ENCODE assay signal across 22 cellular contexts in genomic region chr6:13351271-13351670, GRCh38. TPM values are rescaled to one million over a fixed set of nuclear protein-coding genes. Genes with fewer than 3 reads are reported as not detected.
DNase-seq lines count a peak whose midpoint lies in the region; ATAC-seq and TF ChIP-seq lines count a peak whose summit lies in the region.
"Had no signal": no experiment of that assay in that cellular context is flagged by ENCODE, and none has a peak within 500 bp of the region (broad histone marks: within the 10 kb centered on the region; RNA-seq: fewer than 3 reads in every experiment).

No MANE protein-coding gene starts in this region.

- H3K9me3 Mint-ChIP-seq in endodermal cell = peaks cover 5% of the 10 kb centered on the region
- H3K9me3 Mint-ChIP-seq in CD4-positive, alpha-beta memory T cell = no peaks in the 10 kb centered on the region
- H3K9me3 Mint-ChIP-seq: immature natural killer cell; stimulated activated naive CD8-positive, alpha-beta T cell treated with anti-CD3 and anti-CD28 coated beads, Interleukin-15, Interleukin-2, amounts not matched to agents 100 ng/mL and 50 ng/mL, for 24 hours had no signal

- no peaks in the 10 kb centered on the region for H3K27me3 Mint-ChIP-seq in endodermal cell (ENCODE audit: insufficient read depth)
- H3K27me3 Mint-ChIP-seq in CD4-positive, alpha-beta memory T cell = no peaks in the 10 kb centered on the region
- H3K27me3 Mint-ChIP-seq: stimulated activated naive CD8-positive, alpha-beta T cell treated with anti-CD3 and anti-CD28 coated beads, Interleukin-15, Interleukin-2, amounts not matched to agents 100 ng/mL and 50 ng/mL, for 24 hours had no signal

- H3K36me3 ChIP-seq in endodermal cell (ENCODE audit: control insufficient read depth, insufficient read depth, low read length) (no peaks in the 10 kb centered on the region), mesodermal cell (ENCODE audit: control insufficient read depth, insufficient read depth, low read length) (no peaks in the 10 kb centered on the region), smooth muscle cell (ENCODE audit: low read depth) (no peaks in the 10 kb centered on the region)
- H3K36me3 ChIP-seq in CD4-positive, alpha-beta memory T cell (ENCODE audit: insufficient read depth, low read length) = no peaks in the 10 kb centered on the region
- H3K36me3 ChIP-seq: ascending aorta, transverse colon had no signal

- no peaks in the 10 kb centered on the region for H4K20me1 ChIP-seq in smooth muscle cell (ENCODE audit: low read depth)

- no peaks in the 10 kb centered on the region for H3K4me1 ChIP-seq in endodermal cell (ENCODE audit: control insufficient read depth, insufficient read depth, low read length)
- H3K4me1 ChIP-seq in mesodermal cell (ENCODE audit: control insufficient read depth, insufficient read depth, low read length, poor library complexity, severe bottlenecking) = peaks cover 47% of the 10 kb centered on the region
- H3K4me1 ChIP-seq in smooth muscle cell (ENCODE audit: low read depth) = peaks cover 42% of the 10 kb centered on the region
- H3K4me1 ChIP-seq in CD4-positive, alpha-beta memory T cell (ENCODE audit: insufficient read depth, low read length) = peaks cover 22% of the 10 kb centered on the region
- H3K4me1 ChIP-seq: ascending aorta had no signal

- H3K4me1 Mint-ChIP-seq in endodermal cell = peaks cover 3% of the 10 kb centered on the region
- H3K4me1 Mint-ChIP-seq in CD4-positive, alpha-beta memory T cell = peaks cover 25 to 29% (median 28%) of the 10 kb centered on the region in 4 donors

- H3K4me3 ChIP-seq in endodermal cell (ENCODE audit: low read length) (no peak overlapping the region), mesodermal cell (ENCODE audit: extremely low read depth, insufficient read depth, low read length, poor library complexity, severe bottlenecking) (no peak overlapping the region), smooth muscle cell (no peak overlapping the region)
- H3K4me3 ChIP-seq in CD4-positive, alpha-beta memory T cell (ENCODE audit: low read length in 2 of 2) = no peak overlapping the region
- H3K4me3 ChIP-seq: ascending aorta, transverse colon had no signal

- no peaks in the 10 kb centered on the region for H3K27me3 ChIP-seq in endodermal cell (ENCODE audit: control insufficient read depth, insufficient read depth, low read length, poor library complexity, severe bottlenecking)
- H3K27me3 ChIP-seq in smooth muscle cell (ENCODE audit: low read depth) = no peaks in the 10 kb centered on the region
- no peaks in the 10 kb centered on the region for H3K27me3 ChIP-seq in CD4-positive, alpha-beta memory T cell (ENCODE audit: insufficient read depth, low read length)
- H3K27me3 ChIP-seq: ascending aorta, transverse colon had no signal

- intact Hi-C loops in CD4-positive, alpha-beta memory T cell (cut with micrococcal nuclease) = loop anchor here (10.0 kb wide), 1 partner anchor 74 kb away; no protein-coding TSS in a partner anchor

- no peak overlapping the region for H3K9ac ChIP-seq in endodermal cell (ENCODE audit: extremely low read depth, low read length, poor library complexity, severe bottlenecking)
- peak overlapping the region; percentile 45 for H3K9ac ChIP-seq in smooth muscle cell (ENCODE audit: low read depth)
- H3K9ac ChIP-seq: SK-N-SH had no signal

- TF ChIP-seq CTCF in endodermal cell (conservative IDR thresholded peaks at IDR 0.05) = no peak
- TF ChIP-seq CTCF in smooth muscle cell (IDR thresholded peaks at IDR 0.05; ENCODE audit: borderline replicate concordance, insufficient read depth, poor library complexity, severe bottlenecking) = no peak

- H3K4me3 Mint-ChIP-seq in endodermal cell = no peak overlapping the region
- H3K4me3 Mint-ChIP-seq in CD4-positive, alpha-beta memory T cell = no peak overlapping the region
- H3K4me3 Mint-ChIP-seq: immature natural killer cell; stimulated activated naive CD8-positive, alpha-beta T cell treated with anti-CD3 and anti-CD28 coated beads, Interleukin-15, Interleukin-2, amounts not matched to agents 100 ng/mL and 50 ng/mL, for 24 hours had no signal

- in situ Hi-C loops in ACHN (cut with HindIII; ENCODE audit: low pct_ligation_motif_present, low pct_unique_long_range_greater_than_20kb, low sequenced_read_pairs) = no loop called here

- H3K27ac ChIP-seq in endodermal cell (ENCODE audit: low read depth, low read length) = peak overlapping the region; percentile 85
- peak overlapping the region; percentile 89 for H3K27ac ChIP-seq in mesodermal cell (ENCODE audit: low read depth, low read length, severe bottlenecking)
- peak overlapping the region; percentile 89 for H3K27ac ChIP-seq in smooth muscle cell (ENCODE audit: low read depth)
- no peak overlapping the region for H3K27ac ChIP-seq in CD4-positive, alpha-beta memory T cell (ENCODE audit: low read depth, low read length)
- H3K27ac ChIP-seq: ascending aorta, transverse colon had no signal

- peak overlapping the region; percentile 80 for H3K4me2 ChIP-seq in smooth muscle cell
- H3K4me2 ChIP-seq: SK-N-SH had no signal

- no peak overlapping the region for H3K27ac Mint-ChIP-seq in endodermal cell
- no peak overlapping the region for H3K27ac Mint-ChIP-seq in CD4-positive, alpha-beta memory T cell
- H3K27ac Mint-ChIP-seq: immature natural killer cell; progenitor cell of endocrine pancreas; stimulated activated naive CD8-positive, alpha-beta T cell treated with anti-CD3 and anti-CD28 coated beads, Interleukin-15, Interleukin-2, amounts not matched to agents 100 ng/mL and 50 ng/mL, for 24 hours had no signal

- POLR2A ChIA-PET in CD4-positive, alpha-beta memory T cell (lab: Charles Lee; ENCODE audit: partially characterized antibody) = no interaction called here

- DNase-seq in amygdala (lab: John Stamatoyannopoulos, UW) (peak in 30 of 56 donors; percentile 12 to 73 (median 32)), endodermal cell (peak; percentile 59), smooth muscle cell (lab: John Stamatoyannopoulos, UW; ENCODE audit: unreplicated experiment) (no peak), ACHN (no peak)
- DNase-seq in CD4-positive, alpha-beta memory T cell = no peak
- DNase-seq: activated CD4-positive, alpha-beta T cell treated with anti-CD3 and anti-CD28 coated beads, Interleukin-2, amount 50 U/mL, for 48 hours; activated naive CD4-positive, alpha-beta T cell; activated T-cell treated with anti-CD3 and anti-CD28 coated beads for 4 hours; DMS79; glutamatergic neuron; immature natural killer cell; NCI-H1417; NCI-H2107; NCI-H510A treated with DMSO at 0.1 percent for 48 hours; RPMI8226; SK-N-SH; transverse colon had no signal

- no peak for ATAC-seq in HG03135 (IDR thresholded peaks at IDR 0.05; ENCODE audit: unreplicated experiment)

- H3K79me2 ChIP-seq in smooth muscle cell (ENCODE audit: low read depth) = no peaks in the 10 kb centered on the region

- CTCF ChIA-PET in CD4-positive, alpha-beta memory T cell (lab: Charles Lee; ENCODE audit: partially characterized antibody) = no interaction called here

- H3K36me3 Mint-ChIP-seq in endodermal cell (ENCODE audit: low read depth) = no peaks in the 10 kb centered on the region
- H3K36me3 Mint-ChIP-seq in CD4-positive, alpha-beta memory T cell = no peaks in the 10 kb centered on the region

- H3K9me3 ChIP-seq in endodermal cell (ENCODE audit: control insufficient read depth, low read length) (no peaks in the 10 kb centered on the region), mesodermal cell (ENCODE audit: control insufficient read depth, low read length) (no peaks in the 10 kb centered on the region), smooth muscle cell (replicated peaks; ENCODE audit: low read depth) (no peaks in the 10 kb centered on the region)
- no peaks in the 10 kb centered on the region for H3K9me3 ChIP-seq in CD4-positive, alpha-beta memory T cell (ENCODE audit: control insufficient read depth in 1 of 2, low read length in 2 of 2)
- H3K9me3 ChIP-seq: ascending aorta, SK-N-SH, transverse colon had no signal

- peaks cover 32% of the 10 kb centered on the region for H3F3A ChIP-seq in smooth muscle cell (ENCODE audit: low read depth)

- WGBS in endodermal cell (ENCODE audit: insufficient coverage in 1 of 2, insufficient read length in 1 of 2), 2 experiments = 42 to 59% methylated on average over 12 of the region's 12 CpGs
- WGBS in mesodermal cell (ENCODE audit: insufficient coverage in 2 of 2), 2 experiments = 23 to 33% methylated on average over 11 to 12 of the region's 12 CpGs
- 5% methylated on average over 12 of the region's 12 CpGs for WGBS in smooth muscle cell (ENCODE audit: low lambda C conversion rate)

- H2AFZ ChIP-seq in smooth muscle cell (ENCODE audit: low read depth) = peak overlapping the region; percentile 93

RNA-seq across cellular contexts. Expression of gene TBC1D7, which starts 22.9 kb away (rescaled TPM):
- total RNA-seq in endodermal cell (10 to 100 TPM; 37.7 to 59.0 TPM), smooth muscle cell (19.6 and 21.1 TPM in 2 replicates)
- polyA plus RNA-seq in endodermal cell (2013, experiment 1 of 2) = 46.2 TPM
- polyA plus RNA-seq in endodermal cell (2013, experiment 2 of 2) = 46.3 TPM
- polyA plus RNA-seq in mesodermal cell (2013, experiment 1 of 2) = 55.5 TPM
- 49.7 TPM for polyA plus RNA-seq in mesodermal cell (2013, experiment 2 of 2)
- 29.5 and 39.6 TPM in 2 replicates for polyA plus RNA-seq in smooth muscle cell
- 10 to 100 TPM; 12.6 to 13.2 TPM for total RNA-seq in CD4-positive, alpha-beta memory T cell
- polyA plus RNA-seq in CD4-positive, alpha-beta memory T cell = 10 to 100 TPM; 16.2 to 24.5 TPM

Comparison
In these comparisons a context has a peak if more than half of its experiments do, and no peak if none do; other contexts are left out.
1. DNase-seq: peak in amygdala (30 of 56) and endodermal cell (single experiment); none in smooth muscle cell (single experiment), ACHN (single experiment) and CD4-positive, alpha-beta memory T cell (0 of 5).